In the genomic region with DNA sequence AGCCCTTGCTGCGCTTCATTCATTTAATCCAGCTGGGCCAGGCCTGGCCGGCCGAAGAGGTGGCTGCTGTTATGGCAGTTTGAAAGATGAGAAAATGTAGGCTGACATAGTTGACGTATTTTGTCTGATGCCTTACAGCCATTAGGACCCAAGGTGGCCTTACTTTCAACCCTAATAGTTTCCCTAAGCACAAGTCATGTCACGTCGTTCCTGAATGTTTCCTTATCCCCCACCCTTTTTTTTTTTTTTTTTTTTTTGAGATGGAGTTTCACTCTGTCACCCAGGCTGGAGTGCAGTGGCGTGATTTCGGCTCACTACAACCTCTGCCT, we compare ENCODE assay signal across 8 cellular contexts.
DNase-seq lines count a peak whose midpoint lies in the region; ATAC-seq and TF ChIP-seq lines count a peak whose summit lies in the region.

No MANE protein-coding gene starts in this region.

- H3K4me1 Mint-ChIP-seq in dendritic cell treated with granulocyte-macrophage colony-stimulating factor and Interleukin-4, amounts not matched to agents 40 ng/mL and 50 ng/mL, for 4 days (ENCODE audit: low read depth), result peaks cover 15% of the 10 kb centered on the region
- peaks cover 32% of the 10 kb centered on the region for H3K4me1 Mint-ChIP-seq in nephron progenitor cell

- H2AFZ ChIP-seq in Loucy (ENCODE audit: low read length), result peak overlapping the region; percentile 94

- H3K27ac Mint-ChIP-seq in dendritic cell treated with granulocyte-macrophage colony-stimulating factor and Interleukin-4, amounts not matched to agents 40 ng/mL and 50 ng/mL, for 4 days, result peak overlapping the region; percentile 81
- no peak overlapping the region for H3K27ac Mint-ChIP-seq in nephron progenitor cell

- no peaks in the 10 kb centered on the region for H3K27me3 ChIP-seq in BLaER1
- H3K27me3 ChIP-seq in Loucy (ENCODE audit: insufficient read depth, low read length, poor library complexity, severe bottlenecking), result no peaks in the 10 kb centered on the region

- H3K9me3 Mint-ChIP-seq in dendritic cell treated with granulocyte-macrophage colony-stimulating factor and Interleukin-4, amounts not matched to agents 40 ng/mL and 50 ng/mL, for 4 days, result no peaks in the 10 kb centered on the region
- no peaks in the 10 kb centered on the region for H3K9me3 Mint-ChIP-seq in nephron progenitor cell

- H3K9ac ChIP-seq in BLaER1, result peak overlapping the region; percentile 90
- no peak overlapping the region for H3K9ac ChIP-seq in Loucy (ENCODE audit: low read depth, low read length, poor library complexity, severe bottlenecking)

- H3K4me3 ChIP-seq in BLaER1 (peak overlapping the region; percentile 93), Loucy (ENCODE audit: low read length, poor library complexity, severe bottlenecking) (peak overlapping the region; percentile 97)

- peaks cover 15% of the 10 kb centered on the region for H3K36me3 Mint-ChIP-seq in dendritic cell treated with granulocyte-macrophage colony-stimulating factor and Interleukin-4, amounts not matched to agents 40 ng/mL and 50 ng/mL, for 4 days (ENCODE audit: low read depth)
- peaks cover 12% of the 10 kb centered on the region for H3K36me3 Mint-ChIP-seq in nephron progenitor cell (ENCODE audit: low read depth)

- H3K4me1 ChIP-seq in BLaER1 (peaks cover 43% of the 10 kb centered on the region), Loucy (ENCODE audit: insufficient read depth, low read length, poor library complexity, severe bottlenecking) (peaks cover 35% of the 10 kb centered on the region)

- H3K9me2 ChIP-seq in Loucy (replicated peaks; ENCODE audit: low read depth, low read length), result no peaks in the 10 kb centered on the region

- H3K4me3 Mint-ChIP-seq in dendritic cell treated with granulocyte-macrophage colony-stimulating factor and Interleukin-4, amounts not matched to agents 40 ng/mL and 50 ng/mL, for 4 days, result peak overlapping the region; percentile 93
- H3K4me3 Mint-ChIP-seq in nephron progenitor cell, result peak overlapping the region; percentile 99

- peaks cover 47% of the 10 kb centered on the region for H3K79me2 ChIP-seq in Loucy (ENCODE audit: insufficient read depth, low read length)

- TF ChIP-seq CTCF in Loucy (conservative IDR thresholded peaks at IDR 0.05; ENCODE audit: low read length) (no peak), nephron progenitor cell (IDR thresholded peaks at IDR 0.05) (no peak)

- H3F3A ChIP-seq in Loucy (ENCODE audit: low read depth), result no peaks in the 10 kb centered on the region

- peaks cover 10% of the 10 kb centered on the region for H3K27me3 Mint-ChIP-seq in dendritic cell treated with granulocyte-macrophage colony-stimulating factor and Interleukin-4, amounts not matched to agents 40 ng/mL and 50 ng/mL, for 4 days
- H3K27me3 Mint-ChIP-seq in nephron progenitor cell (ENCODE audit: low read depth, poor library complexity), result peaks cover 9% of the 10 kb centered on the region

- ATAC-seq in HG03432 (IDR thresholded peaks at IDR 0.05; ENCODE audit: unreplicated experiment), result no peak
- no peak for ATAC-seq in HG03378 (IDR thresholded peaks at IDR 0.05; ENCODE audit: unreplicated experiment)

- DNase-seq in nephron progenitor cell (no peak), Ammon's horn (ENCODE audit: low spot score) (no peak), T-helper 9 cell (no peak)

- H3K9me3 ChIP-seq in BLaER1 (no peaks in the 10 kb centered on the region), Loucy (ENCODE audit: insufficient read depth, low read depth, low read length) (no peaks in the 10 kb centered on the region)

- peak overlapping the region; percentile 94 for H3K4me2 ChIP-seq in BLaER1
- peak overlapping the region; percentile 92 for H3K4me2 ChIP-seq in Loucy (ENCODE audit: low read depth, low read length, poor library complexity, severe bottlenecking)

- H3K36me3 ChIP-seq in BLaER1 (peaks cover 11% of the 10 kb centered on the region; the same call in 1 of the 2 replicates), Loucy (ENCODE audit: insufficient read depth, low read length) (no peaks in the 10 kb centered on the region)

- peak overlapping the region; percentile 80; the same call in 1 of the 2 replicates for H3K27ac ChIP-seq in BLaER1

- H4K20me1 ChIP-seq in BLaER1 (peaks cover 29% of the 10 kb centered on the region), Loucy (ENCODE audit: insufficient read depth, low read length, poor library complexity, severe bottlenecking) (peaks cover 37% of the 10 kb centered on the region)

- intact Hi-C loops in dendritic cell treated with granulocyte-macrophage colony-stimulating factor and Interleukin-4, amounts not matched to agents 40 ng/mL and 50 ng/mL, for 4 days (cut with micrococcal nuclease), result loop anchor here (5.0 kb wide), 1 partner anchor 52 kb away; the partner anchor contains the start of gene SLC38A7
